In genomic region chr7:130925136-130925794, GRCh38 we compare ENCODE assay signal across 11 cellular contexts.
A peak's percentile ranks its signal among the peaks of the same experiment; 100 is the strongest.
DNase-seq lines count a peak whose midpoint lies in the region; ATAC-seq and TF ChIP-seq lines count a peak whose summit lies in the region.
"Had no signal": no experiment of that assay in that cellular context is flagged by ENCODE, and none has a peak within 500 bp of the region (broad histone marks: within the 10 kb centered on the region; RNA-seq: fewer than 3 reads in every experiment).

No MANE protein-coding gene starts in this region.

- CTCF ChIA-PET in activated CD8-positive, alpha-beta memory T cell treated with anti-CD3 and anti-CD28 coated beads, Interleukin-2, amount 10 ng/mL, durations not matched to agents 7 days and 5 days (lab: Charles Lee) = interaction anchor here (0.7 to 1.4 kb wide), 3 partner anchors 11 to 493 kb away, joined by 3 to 5 read pairs (median 3); no protein-coding TSS in a partner anchor
- CTCF ChIA-PET in WTC11 (lab: Charles Lee) = interaction anchor here (0.7 to 2.6 kb wide), 2 partner anchors 29 to 36 kb away, joined by 3 to 15 read pairs; no protein-coding TSS in a partner anchor

- H3K4me1 ChIP-seq in hepatocyte (ENCODE audit: insufficient read depth) = peaks cover 25% of the 10 kb centered on the region
- peaks cover 24 to 65% of the 10 kb centered on the region in 2 donors for H3K4me1 ChIP-seq in thoracic aorta (ENCODE audit: control insufficient read depth in 1 of 2, low read depth in 2 of 2)

- H3K27ac Mint-ChIP-seq in activated CD8-positive, alpha-beta memory T cell treated with anti-CD3 and anti-CD28 coated beads, Interleukin-2, amount 10 ng/mL, durations not matched to agents 7 days and 5 days = peak overlapping the region; percentile 88
- H3K27ac Mint-ChIP-seq in WTC11 (peak overlapping the region; percentile 14; the same call in 1 of the 2 replicates), endothelial cell (ENCODE audit: unreplicated experiment) (no peak overlapping the region)

- peaks cover 49% of the 10 kb centered on the region for H3K36me3 Mint-ChIP-seq in activated CD8-positive, alpha-beta memory T cell treated with anti-CD3 and anti-CD28 coated beads, Interleukin-2, amount 10 ng/mL, durations not matched to agents 7 days and 5 days
- no peaks in the 10 kb centered on the region for H3K36me3 Mint-ChIP-seq in WTC11
- H3K36me3 Mint-ChIP-seq in endothelial cell (ENCODE audit: low read depth, unreplicated experiment) = no peaks in the 10 kb centered on the region

- no peaks in the 10 kb centered on the region for H3K27me3 Mint-ChIP-seq in activated CD8-positive, alpha-beta memory T cell treated with anti-CD3 and anti-CD28 coated beads, Interleukin-2, amount 10 ng/mL, durations not matched to agents 7 days and 5 days
- no peaks in the 10 kb centered on the region; the same call in 1 of the 2 replicates for H3K27me3 Mint-ChIP-seq in WTC11 (ENCODE audit: low read depth)
- peaks cover 1% of the 10 kb centered on the region for H3K27me3 Mint-ChIP-seq in endothelial cell (ENCODE audit: unreplicated experiment)

- TF ChIP-seq CTCF in WTC11 (IDR thresholded peaks at IDR 0.05) = no peak
- no peak for TF ChIP-seq CTCF in hepatocyte (IDR thresholded peaks at IDR 0.05; ENCODE audit: poor library complexity)
- no peak for TF ChIP-seq CTCF in thoracic aorta (IDR thresholded peaks at IDR 0.05)
- no peak for TF ChIP-seq CTCF in endothelial cell (IDR thresholded peaks at IDR 0.05; ENCODE audit: unreplicated experiment)

- no peaks in the 10 kb centered on the region for H3K9me3 ChIP-seq in hepatocyte (ENCODE audit: low read depth)
- no peaks in the 10 kb centered on the region for H3K9me3 ChIP-seq in thoracic aorta

- no peak for ATAC-seq in activated CD8-positive, alpha-beta memory T cell treated with anti-CD3 and anti-CD28 coated beads, Interleukin-2, amount 10 ng/mL, durations not matched to agents 7 days and 5 days
- ATAC-seq in WTC11 (no peak), thoracic aorta (ENCODE audit: insufficient number of reproducible peaks, low FRiP score, low read depth) (no peak), HG03045 (IDR thresholded peaks at IDR 0.05; ENCODE audit: unreplicated experiment) (no peak)

- H2AFZ ChIP-seq in hepatocyte = no peak overlapping the region

- peaks cover 87% of the 10 kb centered on the region for H3K4me1 Mint-ChIP-seq in activated CD8-positive, alpha-beta memory T cell treated with anti-CD3 and anti-CD28 coated beads, Interleukin-2, amount 10 ng/mL, durations not matched to agents 7 days and 5 days
- H3K4me1 Mint-ChIP-seq in WTC11 = peaks cover 32% of the 10 kb centered on the region
- peaks cover 5% of the 10 kb centered on the region for H3K4me1 Mint-ChIP-seq in endothelial cell (ENCODE audit: unreplicated experiment)

- H3K36me3 ChIP-seq in hepatocyte (replicated peaks; ENCODE audit: insufficient read depth, low read depth) (no peaks in the 10 kb centered on the region), thoracic aorta (no peaks in the 10 kb centered on the region)

- H3K4me2 ChIP-seq in hepatocyte = no peak overlapping the region

- 86% methylated on average over 8 of the region's 8 CpGs for WGBS in hepatocyte (ENCODE audit: low lambda C conversion rate, missing lambda C conversion rate)

- no peaks in the 10 kb centered on the region for H3K9me3 Mint-ChIP-seq in activated CD8-positive, alpha-beta memory T cell treated with anti-CD3 and anti-CD28 coated beads, Interleukin-2, amount 10 ng/mL, durations not matched to agents 7 days and 5 days (ENCODE audit: low read depth)
- H3K9me3 Mint-ChIP-seq in WTC11 (no peaks in the 10 kb centered on the region), endothelial cell (ENCODE audit: unreplicated experiment) (no peaks in the 10 kb centered on the region)

- DNase-seq in activated CD8-positive, alpha-beta memory T cell treated with anti-CD3 and anti-CD28 coated beads, Interleukin-2, amount 10 ng/mL, durations not matched to agents 7 days and 5 days = no peak
- DNase-seq in activated CD8-positive, alpha-beta memory T cell treated with anti-CD3 and anti-CD28 coated beads, Interleukin-2, amount 50 U/mL, for 4 hours = no peak
- no peak for DNase-seq in WTC11 (ENCODE audit: low spot score)
- peak; percentile 23 for DNase-seq in hepatocyte (ENCODE audit: low spot score)
- DNase-seq in thoracic aorta (ENCODE audit: low spot score) = no peak
- no peak for DNase-seq in effector CD8-positive, alpha-beta T cell (lab: John Stamatoyannopoulos, UW)
- DNase-seq in endothelial cell (ENCODE audit: low spot score) = no peak
- DNase-seq: effector memory CD4-positive, alpha-beta T cell; occipital lobe had no signal

- no peaks in the 10 kb centered on the region for H4K20me1 ChIP-seq in hepatocyte (ENCODE audit: insufficient read depth, poor library complexity, severe bottlenecking)

- H3K4me3 ChIP-seq in hepatocyte = no peak overlapping the region
- no peak overlapping the region for H3K4me3 ChIP-seq in thoracic aorta
- H3K4me3 ChIP-seq: GM12878 had no signal

- POLR2A ChIA-PET in WTC11 (lab: Charles Lee) = no interaction called here

- H3K79me2 ChIP-seq in hepatocyte = no peaks in the 10 kb centered on the region

- no peak overlapping the region for H3K4me3 Mint-ChIP-seq in activated CD8-positive, alpha-beta memory T cell treated with anti-CD3 and anti-CD28 coated beads, Interleukin-2, amount 10 ng/mL, durations not matched to agents 7 days and 5 days
- H3K4me3 Mint-ChIP-seq in WTC11 (no peak overlapping the region), endothelial cell (ENCODE audit: unreplicated experiment) (no peak overlapping the region)

- H3K9me2 ChIP-seq in hepatocyte (replicated peaks; ENCODE audit: insufficient read depth) = no peaks in the 10 kb centered on the region

- H3K27me3 ChIP-seq in hepatocyte = no peaks in the 10 kb centered on the region
- no peaks in the 10 kb centered on the region for H3K27me3 ChIP-seq in thoracic aorta (replicated peaks; ENCODE audit: insufficient read depth)

- H3K27ac ChIP-seq in hepatocyte (peak overlapping the region; percentile 69), thoracic aorta (peak overlapping the region; percentile 18 to 23)

TF ChIP-seq in WTC11, 78 proteins besides CTCF, POLR2A, EP300 and RAD21 (continues in another document):
- TF ChIP-seq CDX4 (CRISPR knock-in tag; IDR thresholded peaks at IDR 0.05; ENCODE audit: borderline replicate concordance) (no peak), GABPB1 (CRISPR knock-in tag; IDR thresholded peaks at IDR 0.05) (no peak), MXD4 (CRISPR knock-in tag; IDR thresholded peaks at IDR 0.05; ENCODE audit: borderline replicate concordance) (no peak), CREB1 (CRISPR knock-in tag; IDR thresholded peaks at IDR 0.05) (no peak), GRHL2 (CRISPR knock-in tag; IDR thresholded peaks at IDR 0.05; ENCODE audit: insufficient replicate concordance, severe bottlenecking) (no peak), ZNF512 (CRISPR knock-in tag; IDR thresholded peaks at IDR 0.05; ENCODE audit: borderline replicate concordance) (no peak)
- TF ChIP-seq, protein P1, sequence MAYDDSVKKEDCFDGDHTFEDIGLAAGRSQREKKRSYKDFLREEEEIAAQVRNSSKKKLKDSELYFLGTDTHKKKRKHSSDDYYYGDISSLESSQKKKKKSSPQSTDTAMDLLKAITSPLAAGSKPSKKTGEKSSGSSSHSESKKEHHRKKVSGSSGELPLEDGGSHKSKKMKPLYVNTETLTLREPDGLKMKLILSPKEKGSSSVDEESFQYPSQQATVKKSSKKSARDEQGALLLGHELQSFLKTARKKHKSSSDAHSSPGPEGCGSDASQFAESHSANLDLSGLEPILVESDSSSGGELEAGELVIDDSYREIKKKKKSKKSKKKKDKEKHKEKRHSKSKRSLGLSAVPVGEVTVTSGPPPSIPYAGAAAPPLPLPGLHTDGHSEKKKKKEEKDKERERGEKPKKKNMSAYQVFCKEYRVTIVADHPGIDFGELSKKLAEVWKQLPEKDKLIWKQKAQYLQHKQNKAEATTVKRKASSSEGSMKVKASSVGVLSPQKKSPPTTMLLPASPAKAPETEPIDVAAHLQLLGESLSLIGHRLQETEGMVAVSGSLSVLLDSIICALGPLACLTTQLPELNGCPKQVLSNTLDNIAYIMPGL (CRISPR knock-in tag; IDR thresholded peaks at IDR 0.05) = no peak
- TF ChIP-seq, protein P2, sequence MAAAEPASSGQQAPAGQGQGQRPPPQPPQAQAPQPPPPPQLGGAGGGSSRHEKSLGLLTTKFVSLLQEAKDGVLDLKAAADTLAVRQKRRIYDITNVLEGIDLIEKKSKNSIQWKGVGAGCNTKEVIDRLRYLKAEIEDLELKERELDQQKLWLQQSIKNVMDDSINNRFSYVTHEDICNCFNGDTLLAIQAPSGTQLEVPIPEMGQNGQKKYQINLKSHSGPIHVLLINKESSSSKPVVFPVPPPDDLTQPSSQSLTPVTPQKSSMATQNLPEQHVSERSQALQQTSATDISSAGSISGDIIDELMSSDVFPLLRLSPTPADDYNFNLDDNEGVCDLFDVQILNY (CRISPR knock-in tag; IDR thresholded peaks at IDR 0.05) = no peak
